Comparison of ENCODE assay signal across 8 cellular contexts in the genomic region with DNA sequence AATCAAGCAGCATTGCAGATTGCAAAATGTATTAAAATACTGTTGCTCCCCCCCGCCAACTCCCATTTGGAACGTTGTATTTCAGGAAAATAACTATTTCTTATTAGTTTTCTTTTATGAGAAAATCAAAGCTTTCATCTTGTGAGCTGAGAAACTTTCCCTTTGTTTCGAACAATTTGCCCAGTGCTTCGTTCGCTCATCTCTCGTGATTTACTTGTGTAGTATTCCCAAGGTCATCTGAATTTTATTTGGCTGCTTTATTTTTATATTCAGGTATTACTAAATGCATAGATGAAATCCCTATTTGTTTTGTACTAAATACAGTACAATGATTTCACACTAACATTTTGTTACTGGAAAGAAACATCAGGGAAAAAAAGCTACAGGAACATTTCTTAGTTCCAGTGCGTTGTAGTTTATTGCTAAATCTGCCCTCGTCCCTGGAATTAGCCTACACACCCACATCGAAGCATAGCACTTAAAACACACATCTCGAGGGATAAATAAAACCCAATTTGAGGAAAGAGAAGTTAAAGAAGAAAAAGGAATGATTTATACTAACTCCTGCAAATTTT. TPM values are rescaled to one million over a fixed set of nuclear protein-coding genes. Genes with fewer than 3 reads are reported as not detected.
DNase-seq lines count a peak whose midpoint lies in the region; ATAC-seq lines count a peak whose summit lies in the region.

No MANE protein-coding gene starts in this region.

- H3K27ac ChIP-seq in right cardiac atrium (ENCODE audit: low read length) (no peak overlapping the region), skeletal muscle tissue (ENCODE audit: low read depth, low read length) (peak overlapping the region; percentile 78)

- H3K9me3 Mint-ChIP-seq in stimulated activated naive CD8-positive, alpha-beta T cell treated with anti-CD3 and anti-CD28 coated beads, Interleukin-15, Interleukin-2, amounts not matched to agents 100 ng/mL and 50 ng/mL, for 24 hours, result no peaks in the 10 kb centered on the region
- no peaks in the 10 kb centered on the region for H3K9me3 Mint-ChIP-seq in activated CD8-positive, alpha-beta T cell treated with anti-CD3 and anti-CD28 coated beads, Interleukin-2, amount 10 ng/mL, durations not matched to agents 7 days and 5 days (ENCODE audit: insufficient read depth)

- CTCF ChIA-PET in activated CD8-positive, alpha-beta T cell treated with anti-CD3 and anti-CD28 coated beads, Interleukin-2, amount 10 ng/mL, durations not matched to agents 7 days and 5 days (lab: Charles Lee), result interaction anchor here (1.2 to 2.2 kb wide), 4 partner anchors 11 to 110 kb away, joined by 3 to 8 read pairs (median 8); partner anchors contain the start of genes COMMD3 and EBLN1

- peak overlapping the region; percentile 92 for H3K27ac Mint-ChIP-seq in stimulated activated naive CD8-positive, alpha-beta T cell treated with anti-CD3 and anti-CD28 coated beads, Interleukin-15, Interleukin-2, amounts not matched to agents 100 ng/mL and 50 ng/mL, for 24 hours
- peak overlapping the region; percentile 94 for H3K27ac Mint-ChIP-seq in activated CD8-positive, alpha-beta T cell treated with anti-CD3 and anti-CD28 coated beads, Interleukin-2, amount 10 ng/mL, durations not matched to agents 7 days and 5 days

- peak overlapping the region; percentile 48 to 95 (median 87) for H3K9ac ChIP-seq in skeletal muscle tissue (ENCODE audit: low read depth in 1 of 3, low read length in 3 of 3)

- no peak for ATAC-seq in stimulated activated naive CD8-positive, alpha-beta T cell treated with anti-CD3 and anti-CD28 coated beads, Interleukin-15, Interleukin-2, amounts not matched to agents 100 U/mL and 50 U/mL, for 24 hours
- ATAC-seq in activated CD8-positive, alpha-beta T cell treated with anti-CD3 and anti-CD28 coated beads, Interleukin-2, amount 10 ng/mL, durations not matched to agents 7 days and 5 days, result no peak
- ATAC-seq in right cardiac atrium, result no peak
- no peak for ATAC-seq in HG03565 (IDR thresholded peaks at IDR 0.05; ENCODE audit: unreplicated experiment)

- H3K36me3 Mint-ChIP-seq in stimulated activated naive CD8-positive, alpha-beta T cell treated with anti-CD3 and anti-CD28 coated beads, Interleukin-15, Interleukin-2, amounts not matched to agents 100 ng/mL and 50 ng/mL, for 24 hours (ENCODE audit: low read depth), result peaks cover 4% of the 10 kb centered on the region
- H3K36me3 Mint-ChIP-seq in activated CD8-positive, alpha-beta T cell treated with anti-CD3 and anti-CD28 coated beads, Interleukin-2, amount 10 ng/mL, durations not matched to agents 7 days and 5 days (ENCODE audit: low read depth), result peaks cover 3% of the 10 kb centered on the region

- intact Hi-C loops in right cardiac atrium (cut with DNase I), result loop anchor here (5.0 to 10.0 kb wide), 4 partner anchors 85 to 235 kb away; partner anchors contain the start of genes COMMD3 (in 3 of the 4) and DNAJC1 (in 2 of the 4)

- H3K4me3 ChIP-seq in right cardiac atrium (ENCODE audit: low read length), result peak overlapping the region; percentile 90
- H3K4me3 ChIP-seq in skeletal muscle tissue (ENCODE audit: low read length in 3 of 3), result peak overlapping the region; percentile 75 to 92 (median 91)

- peaks cover 32% of the 10 kb centered on the region for H3K4me1 Mint-ChIP-seq in stimulated activated naive CD8-positive, alpha-beta T cell treated with anti-CD3 and anti-CD28 coated beads, Interleukin-15, Interleukin-2, amounts not matched to agents 100 ng/mL and 50 ng/mL, for 24 hours (ENCODE audit: low read depth)
- peaks cover 20% of the 10 kb centered on the region for H3K4me1 Mint-ChIP-seq in activated CD8-positive, alpha-beta T cell treated with anti-CD3 and anti-CD28 coated beads, Interleukin-2, amount 10 ng/mL, durations not matched to agents 7 days and 5 days (ENCODE audit: low read depth)

- POLR2A ChIA-PET in activated CD8-positive, alpha-beta T cell treated with anti-CD3 and anti-CD28 coated beads, Interleukin-2, amount 10 ng/mL, durations not matched to agents 7 days and 5 days (lab: Charles Lee), result interaction anchor here (1.1 to 3.0 kb wide), 3 partner anchors 86 to 227 kb away, joined by 3 to 20 read pairs (median 10); partner anchors contain the start of genes COMMD3 and DNAJC1

- no peak for DNase-seq in stimulated activated naive CD8-positive, alpha-beta T cell treated with anti-CD3 and anti-CD28 coated beads, Interleukin-15, Interleukin-2, amounts not matched to agents 100 U/mL and 50 U/mL, for 24 hours
- DNase-seq in activated CD8-positive, alpha-beta T cell treated with anti-CD3 and anti-CD28 coated beads, Interleukin-2, amount 10 ng/mL, durations not matched to agents 7 days and 5 days, result no peak
- DNase-seq in right cardiac atrium, result no peak
- DNase-seq in cerebellar cortex (ENCODE audit: low spot score), result no peak
- DNase-seq in NCI-H2196 (lab: John Stamatoyannopoulos, UW; ENCODE audit: unreplicated experiment), result no peak

- peaks cover 2% of the 10 kb centered on the region for H3K4me1 ChIP-seq in right cardiac atrium (ENCODE audit: control insufficient read depth, insufficient read depth, low read length)
- H3K4me1 ChIP-seq in skeletal muscle tissue (ENCODE audit: control insufficient read depth in 3 of 3, insufficient read depth in 3 of 3, low read length in 3 of 3), result peaks cover 0 to 4% (median 4%) of the 10 kb centered on the region in 3 donors

- H3K9me3 ChIP-seq in right cardiac atrium (ENCODE audit: control insufficient read depth, low read length) (no peaks in the 10 kb centered on the region), skeletal muscle tissue (ENCODE audit: control insufficient read depth in 3 of 3, low read length in 3 of 3) (no peaks in the 10 kb centered on the region)

- H3K36me3 ChIP-seq in skeletal muscle tissue (ENCODE audit: control insufficient read depth in 3 of 3, insufficient read depth in 3 of 3, low read length in 3 of 3), result no peaks in the 10 kb centered on the region

- peaks cover 20% of the 10 kb centered on the region for H3K27me3 Mint-ChIP-seq in stimulated activated naive CD8-positive, alpha-beta T cell treated with anti-CD3 and anti-CD28 coated beads, Interleukin-15, Interleukin-2, amounts not matched to agents 100 ng/mL and 50 ng/mL, for 24 hours
- peaks cover 26% of the 10 kb centered on the region for H3K27me3 Mint-ChIP-seq in activated CD8-positive, alpha-beta T cell treated with anti-CD3 and anti-CD28 coated beads, Interleukin-2, amount 10 ng/mL, durations not matched to agents 7 days and 5 days (ENCODE audit: low read depth)

- peak overlapping the region; percentile 90 for H3K4me3 Mint-ChIP-seq in stimulated activated naive CD8-positive, alpha-beta T cell treated with anti-CD3 and anti-CD28 coated beads, Interleukin-15, Interleukin-2, amounts not matched to agents 100 ng/mL and 50 ng/mL, for 24 hours
- peak overlapping the region; percentile 81 for H3K4me3 Mint-ChIP-seq in activated CD8-positive, alpha-beta T cell treated with anti-CD3 and anti-CD28 coated beads, Interleukin-2, amount 10 ng/mL, durations not matched to agents 7 days and 5 days

- WGBS in right cardiac atrium, result under 1% methylated on average over 10 of the region's 10 CpGs

- no peaks in the 10 kb centered on the region for H3K27me3 ChIP-seq in right cardiac atrium (ENCODE audit: control insufficient read depth, insufficient read depth)
- no peaks in the 10 kb centered on the region for H3K27me3 ChIP-seq in skeletal muscle tissue (ENCODE audit: control insufficient read depth in 3 of 3, insufficient read depth in 3 of 3, low read length in 3 of 3)

RNA-seq across cellular contexts. Expression of gene EBLN1, which starts 12.0 kb away (rescaled TPM):
- not detected for total RNA-seq in activated CD8-positive, alpha-beta T cell treated with anti-CD3 and anti-CD28 coated beads, Interleukin-2, amount 10 ng/mL, durations not matched to agents 7 days and 5 days
- total RNA-seq in right cardiac atrium (not detected), skeletal muscle tissue (under 0.01 TPM)
- polyA plus RNA-seq in right cardiac atrium, result not detected
